12 cellular contexts compared by ENCODE assay signal in genomic region chr4:38099908-38100407, GRCh38.
DNase-seq lines count a peak whose midpoint lies in the region; ATAC-seq and TF ChIP-seq lines count a peak whose summit lies in the region.
"Had no signal": no experiment of that assay in that cellular context is flagged by ENCODE, and none has a peak within 500 bp of the region (broad histone marks: within the 10 kb centered on the region; RNA-seq: fewer than 3 reads in every experiment).

No MANE protein-coding gene starts in this region.

- ATAC-seq in activated CD8-positive, alpha-beta T cell treated with anti-CD3 and anti-CD28 coated beads, Interleukin-2, amount 10 ng/mL, durations not matched to agents 7 days and 5 days: no peak
- no peak for ATAC-seq in activated CD8-positive, alpha-beta T cell treated with anti-CD3 and anti-CD28 coated beads for 36 hours
- ATAC-seq in left lung (peak; percentile 65), left colon (no peak), HG03045 (IDR thresholded peaks at IDR 0.05; ENCODE audit: unreplicated experiment) (no peak)
- ATAC-seq: activated T-cell treated with anti-CD3 and anti-CD28 coated beads, Interleukin-2, amount 50 U/mL, for 72 hours had no signal

- H3K4me1 ChIP-seq in left lung (no peaks in the 10 kb centered on the region), subcutaneous abdominal adipose tissue (ENCODE audit: control insufficient read depth in 5 of 5, insufficient read depth in 5 of 5, low read length in 5 of 5) (peaks cover 0 to 11% (median 8%) of the 10 kb centered on the region in 5 donors)

- H3K27ac ChIP-seq in left lung (no peak overlapping the region), subcutaneous abdominal adipose tissue (ENCODE audit: low read depth, low read length) (peak overlapping the region; percentile 18)

- no peak overlapping the region for H3K4me3 ChIP-seq in cardiac fibroblast (replicated peaks in 1 of 2; ENCODE audit: low read depth in 2 of 2, low read length in 2 of 2)
- H3K4me3 ChIP-seq in left lung: no peak overlapping the region
- H3K4me3 ChIP-seq in subcutaneous abdominal adipose tissue (ENCODE audit: low read depth in 1 of 5, low read length in 5 of 5): no peak overlapping the region
- H3K4me3 ChIP-seq: dorsolateral prefrontal cortex had no signal

- H3K27me3 Mint-ChIP-seq in activated CD8-positive, alpha-beta T cell treated with anti-CD3 and anti-CD28 coated beads, Interleukin-2, amount 10 ng/mL, durations not matched to agents 7 days and 5 days (ENCODE audit: low read depth): no peaks in the 10 kb centered on the region
- no peaks in the 10 kb centered on the region for H3K27me3 Mint-ChIP-seq in activated CD8-positive, alpha-beta T cell treated with anti-CD3 and anti-CD28 coated beads for 36 hours
- no peaks in the 10 kb centered on the region for H3K27me3 Mint-ChIP-seq in T-helper 2 cell treated with Interferon-gamma antibody and Interleukin-4, amounts not matched to agents 5 μg/mL and 100 μg/mL, for 36 hours (ENCODE audit: low read depth)
- H3K27me3 Mint-ChIP-seq: type B pancreatic cell had no signal

- peaks cover 9% of the 10 kb centered on the region for H3K4me1 Mint-ChIP-seq in activated CD8-positive, alpha-beta T cell treated with anti-CD3 and anti-CD28 coated beads, Interleukin-2, amount 10 ng/mL, durations not matched to agents 7 days and 5 days (ENCODE audit: low read depth)
- peaks cover 6% of the 10 kb centered on the region for H3K4me1 Mint-ChIP-seq in activated CD8-positive, alpha-beta T cell treated with anti-CD3 and anti-CD28 coated beads for 36 hours (ENCODE audit: low read depth)
- peaks cover 4% of the 10 kb centered on the region for H3K4me1 Mint-ChIP-seq in T-helper 2 cell treated with Interferon-gamma antibody and Interleukin-4, amounts not matched to agents 5 μg/mL and 100 μg/mL, for 36 hours (ENCODE audit: low read depth)

- POLR2A ChIA-PET in activated CD8-positive, alpha-beta T cell treated with anti-CD3 and anti-CD28 coated beads, Interleukin-2, amount 10 ng/mL, durations not matched to agents 7 days and 5 days (lab: Charles Lee): no interaction called here
- POLR2A ChIA-PET in activated CD8-positive, alpha-beta T cell treated with anti-CD3 and anti-CD28 coated beads for 36 hours (lab: Charles Lee): interaction anchor here (0.6 kb wide), 1 partner anchor 117 kb away, joined by 5 read pairs; no protein-coding TSS in a partner anchor

- H3K36me3 ChIP-seq in left lung (peaks cover 0 to 68% of the 10 kb centered on the region in 2 donors), subcutaneous abdominal adipose tissue (ENCODE audit: control insufficient read depth in 5 of 5, insufficient read depth in 5 of 5, low read length in 5 of 5) (peaks cover 0 to 28% (median 23%) of the 10 kb centered on the region in 5 donors)

- H3K36me3 Mint-ChIP-seq in activated CD8-positive, alpha-beta T cell treated with anti-CD3 and anti-CD28 coated beads, Interleukin-2, amount 10 ng/mL, durations not matched to agents 7 days and 5 days (ENCODE audit: low read depth): peaks cover 58% of the 10 kb centered on the region
- H3K36me3 Mint-ChIP-seq in activated CD8-positive, alpha-beta T cell treated with anti-CD3 and anti-CD28 coated beads for 36 hours (ENCODE audit: low read depth): peaks cover 33% of the 10 kb centered on the region
- H3K36me3 Mint-ChIP-seq in T-helper 2 cell treated with Interferon-gamma antibody and Interleukin-4, amounts not matched to agents 5 μg/mL and 100 μg/mL, for 36 hours (ENCODE audit: low read depth): peaks cover 30% of the 10 kb centered on the region

- no peak for TF ChIP-seq CTCF in activated CD8-positive, alpha-beta T cell treated with anti-CD3 and anti-CD28 coated beads for 36 hours (IDR thresholded peaks at IDR 0.05)
- TF ChIP-seq CTCF in cardiac fibroblast (IDR thresholded peaks at IDR 0.05; ENCODE audit: low read depth, low read length) (no peak), left lung (IDR thresholded peaks at IDR 0.05) (no peak)

- H3K27ac Mint-ChIP-seq in activated CD8-positive, alpha-beta T cell treated with anti-CD3 and anti-CD28 coated beads, Interleukin-2, amount 10 ng/mL, durations not matched to agents 7 days and 5 days: peak overlapping the region; percentile 19
- H3K27ac Mint-ChIP-seq in activated CD8-positive, alpha-beta T cell treated with anti-CD3 and anti-CD28 coated beads for 36 hours: no peak overlapping the region
- H3K27ac Mint-ChIP-seq in T-helper 2 cell treated with Interferon-gamma antibody and Interleukin-4, amounts not matched to agents 5 μg/mL and 100 μg/mL, for 36 hours: no peak overlapping the region
- H3K27ac Mint-ChIP-seq: type B pancreatic cell had no signal

- intact Hi-C loops in activated CD8-positive, alpha-beta T cell treated with anti-CD3 and anti-CD28 coated beads for 36 hours (cut with micrococcal nuclease): no loop called here
- intact Hi-C loops in left lung (cut with DNase I): no loop called here
- intact Hi-C loops in left colon (cut with DNase I, micrococcal nuclease): no loop called here

- no peaks in the 10 kb centered on the region for H3K27me3 ChIP-seq in left lung
- no peaks in the 10 kb centered on the region for H3K27me3 ChIP-seq in subcutaneous abdominal adipose tissue (ENCODE audit: control insufficient read depth in 5 of 5, insufficient read depth in 4 of 5, low read length in 5 of 5)
- H3K27me3 ChIP-seq: dorsolateral prefrontal cortex had no signal

- no peaks in the 10 kb centered on the region for H3K9me3 Mint-ChIP-seq in activated CD8-positive, alpha-beta T cell treated with anti-CD3 and anti-CD28 coated beads, Interleukin-2, amount 10 ng/mL, durations not matched to agents 7 days and 5 days (ENCODE audit: insufficient read depth)
- no peaks in the 10 kb centered on the region for H3K9me3 Mint-ChIP-seq in activated CD8-positive, alpha-beta T cell treated with anti-CD3 and anti-CD28 coated beads for 36 hours
- no peaks in the 10 kb centered on the region for H3K9me3 Mint-ChIP-seq in T-helper 2 cell treated with Interferon-gamma antibody and Interleukin-4, amounts not matched to agents 5 μg/mL and 100 μg/mL, for 36 hours
- H3K9me3 Mint-ChIP-seq: activated T-cell treated with anti-CD3 and anti-CD28 coated beads, Interleukin-2, amount 50 U/mL, for 72 hours; type B pancreatic cell had no signal

- H3K9me3 ChIP-seq in left lung: no peaks in the 10 kb centered on the region
- no peaks in the 10 kb centered on the region for H3K9me3 ChIP-seq in subcutaneous abdominal adipose tissue (ENCODE audit: control insufficient read depth in 5 of 5, low read length in 5 of 5)

- no peak for DNase-seq in activated CD8-positive, alpha-beta T cell treated with anti-CD3 and anti-CD28 coated beads, Interleukin-2, amount 10 ng/mL, durations not matched to agents 7 days and 5 days
- DNase-seq in activated CD8-positive, alpha-beta T cell treated with anti-CD3 and anti-CD28 coated beads for 36 hours: no peak
- DNase-seq in cardiac fibroblast (ENCODE audit: low read depth in 2 of 2) (peak; percentile 92 to 93), left lung (no peak), left colon (no peak)
- DNase-seq in T-helper 2 cell treated with Interferon-gamma antibody and Interleukin-4, amounts not matched to agents 5 μg/mL and 100 μg/mL, for 36 hours (ENCODE audit: low spot score): no peak
- DNase-seq: 8988T; activated T-cell treated with anti-CD3 and anti-CD28 coated beads, Interleukin-2, amount 50 U/mL, for 72 hours; dorsolateral prefrontal cortex had no signal

- CTCF ChIA-PET in activated CD8-positive, alpha-beta T cell treated with anti-CD3 and anti-CD28 coated beads, Interleukin-2, amount 10 ng/mL, durations not matched to agents 7 days and 5 days (lab: Charles Lee): no interaction called here
- CTCF ChIA-PET in activated CD8-positive, alpha-beta T cell treated with anti-CD3 and anti-CD28 coated beads for 36 hours (lab: Charles Lee): interaction anchor here (0.7 to 2.0 kb wide), 3 partner anchors 9 to 192 kb away, joined by 3 to 6 read pairs (median 5); no protein-coding TSS in a partner anchor

- H3K9ac ChIP-seq in subcutaneous abdominal adipose tissue (ENCODE audit: low read length in 5 of 5): no peak overlapping the region

- no peak overlapping the region for H3K4me3 Mint-ChIP-seq in activated CD8-positive, alpha-beta T cell treated with anti-CD3 and anti-CD28 coated beads, Interleukin-2, amount 10 ng/mL, durations not matched to agents 7 days and 5 days
- H3K4me3 Mint-ChIP-seq in activated CD8-positive, alpha-beta T cell treated with anti-CD3 and anti-CD28 coated beads for 36 hours: no peak overlapping the region
- H3K4me3 Mint-ChIP-seq in T-helper 2 cell treated with Interferon-gamma antibody and Interleukin-4, amounts not matched to agents 5 μg/mL and 100 μg/mL, for 36 hours: no peak overlapping the region
- H3K4me3 Mint-ChIP-seq: activated T-cell treated with anti-CD3 and anti-CD28 coated beads, Interleukin-2, amount 50 U/mL, for 72 hours; type B pancreatic cell had no signal

Comparison
In these comparisons a context has a peak if more than half of its experiments do, and no peak if none do; other contexts are left out.
1. DNase-seq: peak in cardiac fibroblast (2 of 2); none in activated CD8-positive, alpha-beta T cell treated with anti-CD3 and anti-CD28 coated beads, Interleukin-2, amount 10 ng/mL, durations not matched to agents 7 days and 5 days (single experiment), activated CD8-positive, alpha-beta T cell treated with anti-CD3 and anti-CD28 coated beads for 36 hours (single experiment), left lung (0 of 2), left colon (0 of 2) and T-helper 2 cell treated with Interferon-gamma antibody and Interleukin-4, amounts not matched to agents 5 μg/mL and 100 μg/mL, for 36 hours (single experiment).